ENCODE assay signal across 10 cellular contexts in genomic region chr20:15895560-15896084, GRCh38.
DNase-seq lines count a peak whose midpoint lies in the region; ATAC-seq and TF ChIP-seq lines count a peak whose summit lies in the region.
"Had no signal": no experiment of that assay in that cellular context is flagged by ENCODE, and none has a peak within 500 bp of the region (broad histone marks: within the 10 kb centered on the region; RNA-seq: fewer than 3 reads in every experiment).

No MANE protein-coding gene starts in this region.

- no TSS peak for BruUV-seq in Calu3 (replicated peaks; lab: Mats Ljungman, UMichigan)

- no peaks in the 10 kb centered on the region for H3K9me3 Mint-ChIP-seq in Calu3 (ENCODE audit: low read depth, unreplicated experiment)
- peaks cover 36% of the 10 kb centered on the region for H3K9me3 Mint-ChIP-seq in HFFc6

- H3K36me3 ChIP-seq in brain microvascular endothelial cell (replicated peaks): no peaks in the 10 kb centered on the region

- no peak overlapping the region for H3K27ac Mint-ChIP-seq in Calu3 (ENCODE audit: unreplicated experiment)
- H3K27ac Mint-ChIP-seq in HFFc6: no peak overlapping the region
- H3K27ac Mint-ChIP-seq: progenitor cell of endocrine pancreas had no signal

- H3K27me3 ChIP-seq in brain microvascular endothelial cell (replicated peaks): no peaks in the 10 kb centered on the region

- no peak for TF ChIP-seq CTCF in brain microvascular endothelial cell (IDR thresholded peaks at IDR 0.05; ENCODE audit: low read depth, low read length, missing control alignments)
- TF ChIP-seq CTCF in Calu3 (IDR thresholded peaks at IDR 0.05; ENCODE audit: unreplicated experiment): no peak
- TF ChIP-seq CTCF in HFFc6 (IDR thresholded peaks at IDR 0.05): no peak

- no peak overlapping the region for H3K4me3 Mint-ChIP-seq in Calu3 (ENCODE audit: low read depth, unreplicated experiment)
- no peak overlapping the region for H3K4me3 Mint-ChIP-seq in HFFc6

- intact Hi-C loops in Calu3 (cut with micrococcal nuclease; ENCODE audit: unreplicated experiment): no loop called here

- CTCF ChIA-PET in Calu3 (lab: Charles Lee): no interaction called here

- H3K27ac ChIP-seq in brain microvascular endothelial cell: no peak overlapping the region

- DNase-seq in activated T-cell treated with anti-CD3 and anti-CD28 coated beads for 48 hours (ENCODE audit: low read depth) (peak; percentile 5), activated T-cell treated with anti-CD3 and anti-CD28 coated beads for 4 hours (no peak), brain microvascular endothelial cell (no peak), Calu3 (no peak), HFFc6 (no peak)
- DNase-seq in stimulated activated naive CD8-positive, alpha-beta T cell treated with anti-CD3 and anti-CD28 coated beads, Interleukin-15, Interleukin-2, amounts not matched to agents 100 U/mL and 50 U/mL, for 24 hours: peak; percentile 4
- DNase-seq: activated CD8-positive, alpha-beta memory T cell treated with anti-CD3 and anti-CD28 coated beads for 24 hours had no signal

- in situ Hi-C loops in brain microvascular endothelial cell (cut with HindIII; ENCODE audit: low pct_ligation_motif_present, low sequenced_read_pairs): no loop called here

- H3K4me3 ChIP-seq in brain microvascular endothelial cell (ENCODE audit: low read depth, low read length): no peak overlapping the region

- peaks cover 8% of the 10 kb centered on the region for H3K36me3 Mint-ChIP-seq in Calu3 (ENCODE audit: insufficient read depth, unreplicated experiment)
- no peaks in the 10 kb centered on the region for H3K36me3 Mint-ChIP-seq in HFFc6 (ENCODE audit: low read depth)

- H3K4me1 Mint-ChIP-seq in Calu3 (ENCODE audit: low read depth, unreplicated experiment) (no peaks in the 10 kb centered on the region), HFFc6 (ENCODE audit: low read depth) (no peaks in the 10 kb centered on the region)

- H3K27me3 Mint-ChIP-seq in Calu3 (ENCODE audit: unreplicated experiment) (no peaks in the 10 kb centered on the region), HFFc6 (ENCODE audit: insufficient read depth) (no peaks in the 10 kb centered on the region)

- ATAC-seq in HG02678 (IDR thresholded peaks at IDR 0.05; ENCODE audit: unreplicated experiment) (peak; percentile 90), HG03571 (IDR thresholded peaks at IDR 0.05; ENCODE audit: unreplicated experiment) (peak; percentile 92)
- peak; percentile 69 for ATAC-seq in stimulated activated naive CD8-positive, alpha-beta T cell treated with anti-CD3 and anti-CD28 coated beads, Interleukin-15, Interleukin-2, amounts not matched to agents 100 U/mL and 50 U/mL, for 24 hours

Comparison
In these comparisons a context has a peak if more than half of its experiments do, and no peak if none do; other contexts are left out.
1. DNase-seq: peak in activated T-cell treated with anti-CD3 and anti-CD28 coated beads for 48 hours (single experiment) and stimulated activated naive CD8-positive, alpha-beta T cell treated with anti-CD3 and anti-CD28 coated beads, Interleukin-15, Interleukin-2, amounts not matched to agents 100 U/mL and 50 U/mL, for 24 hours (single experiment); none in activated T-cell treated with anti-CD3 and anti-CD28 coated beads for 4 hours (single experiment), brain microvascular endothelial cell (single experiment), Calu3 (single experiment) and HFFc6 (single experiment).
2. Peak in every context shown above with its lines, with median percentiles within 50 percentile points of each other: ATAC-seq.